ENCODE assay signal across 23 cellular contexts in the genomic region with DNA sequence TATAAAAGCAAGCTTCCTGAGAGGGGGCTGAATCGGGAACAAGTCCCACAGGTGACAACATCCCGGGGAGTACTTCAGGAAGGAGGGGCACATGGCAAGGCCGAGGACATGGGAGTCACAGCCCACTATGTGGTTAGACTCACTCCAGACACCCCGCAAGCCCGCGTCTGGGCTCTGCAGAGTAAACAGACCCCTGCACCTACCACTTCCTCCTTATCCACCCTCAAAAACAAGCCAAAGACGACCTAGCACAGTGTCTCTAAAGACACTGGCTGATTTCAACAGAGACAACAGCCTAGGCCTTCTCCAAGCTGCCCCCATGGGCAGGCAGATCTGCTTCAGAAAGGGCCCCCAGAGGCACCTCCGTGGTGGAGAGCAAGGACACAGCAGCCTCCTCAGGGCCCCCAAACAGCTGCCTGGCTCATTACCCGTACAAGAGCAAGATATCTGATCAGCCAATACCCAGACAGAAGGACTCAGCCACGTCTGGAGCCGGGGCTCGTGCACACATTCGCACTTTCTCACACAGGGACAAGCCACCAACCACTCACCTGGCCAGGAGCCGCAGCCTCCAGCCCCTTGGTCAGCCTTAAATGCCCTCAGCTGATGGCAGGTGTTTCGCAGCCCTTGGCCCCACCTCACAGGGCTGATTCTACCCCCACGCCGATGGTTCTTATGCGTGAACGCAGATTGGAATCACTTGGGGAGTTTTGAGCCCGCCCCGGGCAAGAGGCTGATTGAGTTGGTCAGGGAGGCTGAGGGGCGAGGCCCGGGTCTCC. TPM values are rescaled to one million over a fixed set of nuclear protein-coding genes. Genes with fewer than 3 reads are reported as not detected.
DNase-seq lines count a peak whose midpoint lies in the region; ATAC-seq, FAIRE-seq and TF ChIP-seq lines count a peak whose summit lies in the region.
"Had no signal": no experiment of that assay in that cellular context is flagged by ENCODE, and none has a peak within 500 bp of the region (broad histone marks: within the 10 kb centered on the region; RNA-seq: fewer than 3 reads in every experiment).

No MANE protein-coding gene starts in this region.

- H3K27ac Mint-ChIP-seq in H9: peak overlapping the region; percentile 4 to 59 (median 49); a peak in 3 of 7 replicates
- H3K27ac Mint-ChIP-seq in effector memory CD8-positive, alpha-beta T cell: no peak overlapping the region
- H3K27ac Mint-ChIP-seq: activated naive CD4-positive, alpha-beta T cell treated with anti-CD3 and anti-CD28 coated beads for 36 hours had no signal

- H3T11ph ChIP-seq in H9 (ENCODE audit: low read length): no peak overlapping the region

- H3K79me2 ChIP-seq in H9 (ENCODE audit: insufficient read depth, low read length) (no peaks in the 10 kb centered on the region), hepatocyte (no peaks in the 10 kb centered on the region)

- WGBS in H9 (ENCODE audit: extremely low coverage, insufficient read length, low lambda C conversion rate): no CpG with 5 or more reads among the region's 23 CpGs
- WGBS in hepatocyte (ENCODE audit: low lambda C conversion rate, missing lambda C conversion rate): 72% methylated on average over 23 of the region's 23 CpGs
- WGBS in spleen, 5 donors: 50 to 62% (median 61%) methylated on average over 18 to 23 of the region's 23 CpGs

- no peaks in the 10 kb centered on the region for H3K9me3 Mint-ChIP-seq in H9
- no peaks in the 10 kb centered on the region for H3K9me3 Mint-ChIP-seq in effector memory CD8-positive, alpha-beta T cell
- H3K9me3 Mint-ChIP-seq: activated naive CD4-positive, alpha-beta T cell treated with anti-CD3 and anti-CD28 coated beads for 36 hours had no signal

- no peak overlapping the region for H2AK5ac ChIP-seq in H9 (ENCODE audit: insufficient read length, low read length)

- intact Hi-C loops in spleen (cut with DNase I; ENCODE audit: low total_unique reads): no loop called here

- H3K36me3 Mint-ChIP-seq in H9 (ENCODE audit: insufficient read depth in 1 of 3, low read depth in 3 of 3): no peaks in the 10 kb centered on the region; a peak in 1 of 7 replicates
- H3K36me3 Mint-ChIP-seq in effector memory CD8-positive, alpha-beta T cell (ENCODE audit: insufficient read depth): no peaks in the 10 kb centered on the region

- ATAC-seq in effector memory CD8-positive, alpha-beta T cell (replicated peaks): no peak

- no peak overlapping the region for H4K8ac ChIP-seq in H9 (replicated peaks; ENCODE audit: insufficient read length, low read depth, low read length)

- TF ChIP-seq CTCF in H9 (conservative IDR thresholded peaks at IDR 0.05) (no peak), hepatocyte (IDR thresholded peaks at IDR 0.05; ENCODE audit: poor library complexity) (no peak), spleen (IDR thresholded peaks at IDR 0.05 in 8 of 11, conservative IDR thresholded peaks at IDR 0.05 in 3 of 11) (no peak)

- no peaks in the 10 kb centered on the region for H3K9me3 ChIP-seq in H9 (ENCODE audit: control insufficient read depth, low read depth, low read length)
- no peaks in the 10 kb centered on the region for H3K9me3 ChIP-seq in hepatocyte (ENCODE audit: low read depth)
- no peaks in the 10 kb centered on the region for H3K9me3 ChIP-seq in spleen
- H3K9me3 ChIP-seq: MG63, ovary, thoracic aorta had no signal

- H3K4ac ChIP-seq in H9 (ENCODE audit: low read depth, low read length): no peak overlapping the region

- no peaks in the 10 kb centered on the region for H3K9me2 ChIP-seq in hepatocyte (replicated peaks; ENCODE audit: insufficient read depth)

- H3K4me1 Mint-ChIP-seq in H9: 0 out of 4 replicates have a peak, but pooled peaks cover 0 to 2% of the 10 kb centered on the region in 2 experiments
- no peaks in the 10 kb centered on the region for H3K4me1 Mint-ChIP-seq in effector memory CD8-positive, alpha-beta T cell (ENCODE audit: low read depth in 2 of 2)

- FAIRE-seq in urothelium cell line (lab: Jason Lieb, UNC): no peak
- FAIRE-seq: frontal cortex, GM18507, HTR-8/SVneo had no signal

- no peak overlapping the region for H3K4me3 Mint-ChIP-seq in H9
- no peak overlapping the region for H3K4me3 Mint-ChIP-seq in effector memory CD8-positive, alpha-beta T cell
- H3K4me3 Mint-ChIP-seq: activated naive CD4-positive, alpha-beta T cell treated with anti-CD3 and anti-CD28 coated beads for 36 hours had no signal

- no peak overlapping the region for H2BK20ac ChIP-seq in H9 (ENCODE audit: low read depth, low read length, poor library complexity, severe bottlenecking)

- H3K18ac ChIP-seq in H9 (ENCODE audit: insufficient read length, low read depth, low read length): no peak overlapping the region

- no peaks in the 10 kb centered on the region for H3K79me1 ChIP-seq in H9 (ENCODE audit: insufficient read depth, low read depth, low read length, poor library complexity, severe bottlenecking)

- no peak overlapping the region for H2BK120ac ChIP-seq in H9 (ENCODE audit: low read depth, low read length, poor library complexity, severe bottlenecking)

- H2AFZ ChIP-seq in H9 (ENCODE audit: low read length) (no peak overlapping the region), hepatocyte (no peak overlapping the region)

- H3K27ac ChIP-seq in H9 (ENCODE audit: insufficient read length, low read depth, low read length) (no peak overlapping the region), hepatocyte (peak overlapping the region; percentile 45), spleen (no peak overlapping the region)
- H3K27ac ChIP-seq: brain microvascular endothelial cell, ovary, thoracic aorta had no signal

- no peak for TF ChIP-seq POLR2A in spleen (IDR thresholded peaks at IDR 0.05)

- H4K20me1 ChIP-seq in H9 (ENCODE audit: control insufficient read depth, insufficient read depth, insufficient read length): no peaks in the 10 kb centered on the region
- no peaks in the 10 kb centered on the region for H4K20me1 ChIP-seq in hepatocyte (ENCODE audit: insufficient read depth, poor library complexity, severe bottlenecking)

- H2BK12ac ChIP-seq in H9 (ENCODE audit: insufficient read length, low read depth, low read length): no peak overlapping the region

- no peaks in the 10 kb centered on the region for H3K36me3 ChIP-seq in hepatocyte (replicated peaks; ENCODE audit: insufficient read depth, low read depth)
- no peaks in the 10 kb centered on the region for H3K36me3 ChIP-seq in spleen
- H3K36me3 ChIP-seq: brain microvascular endothelial cell, MG63, ovary, thoracic aorta had no signal

- H3K4me2 ChIP-seq in H9 (ENCODE audit: insufficient read depth, insufficient read length, low read length) (no peak overlapping the region), hepatocyte (no peak overlapping the region)

- no peak overlapping the region for H4K91ac ChIP-seq in H9 (ENCODE audit: insufficient read length, low read depth, low read length)

- no peaks in the 10 kb centered on the region; the same call in none of the 2 replicates for H3K27me3 Mint-ChIP-seq in H9 (ENCODE audit: low read depth)
- H3K27me3 Mint-ChIP-seq in effector memory CD8-positive, alpha-beta T cell: peaks cover 0 to 34% of the 10 kb centered on the region in 2 donors

- H2BK5ac ChIP-seq in H9 (ENCODE audit: insufficient read length, low read length): no peak overlapping the region

- H3K14ac ChIP-seq in H9 (ENCODE audit: insufficient read depth, low read length): no peak overlapping the region

- H2BK15ac ChIP-seq in H9 (ENCODE audit: low read depth, low read length): no peak overlapping the region

- H3K56ac ChIP-seq in H9 (ENCODE audit: insufficient read length, low read depth, low read length): no peak overlapping the region

- DNase-seq in H9 (no peak), NOMO-1 treated with dmso at 0.1 percent for 144 hours (lab: John Stamatoyannopoulos, UW; ENCODE audit: unreplicated experiment) (peak; percentile 32), hepatocyte (ENCODE audit: low spot score) (no peak), spleen (peak; percentile 58), DMS 273 (lab: John Stamatoyannopoulos, UW; ENCODE audit: unreplicated experiment) (no peak), urothelium cell line (ENCODE audit: low spot score) (no peak)
- DNase-seq in effector memory CD8-positive, alpha-beta T cell: no peak
- DNase-seq: activated CD4-positive, alpha-beta T cell treated with anti-CD3 and anti-CD28 coated beads for 1 hour; activated naive CD4-positive, alpha-beta T cell treated with anti-CD3 and anti-CD28 coated beads for 36 hours; brain microvascular endothelial cell; MG63; NCI-H2081 treated with DMSO at 0.1 percent for 48 hours; NCI-H510A; ovary; SHP77 treated with DMSO at 0.1 percent for 48 hours; stimulated activated CD4-positive, alpha-beta T cell treated with anti-CD3 and anti-CD28 coated beads, Interleukin-4, amount 100 ng/mL, for 24 hours; T-helper 9 cell had no signal

- H3K4me1 ChIP-seq in H9 (ENCODE audit: insufficient read depth, low read length) (no peaks in the 10 kb centered on the region), hepatocyte (ENCODE audit: insufficient read depth) (peaks cover 7% of the 10 kb centered on the region), spleen (no peaks in the 10 kb centered on the region)

- H3K27me3 ChIP-seq in H9 (ENCODE audit: insufficient read depth, low read length) (no peaks in the 10 kb centered on the region), hepatocyte (no peaks in the 10 kb centered on the region), spleen (replicated peaks in 1 of 7) (peaks cover 0 to 5% (median 0%) of the 10 kb centered on the region in 7 donors)
- H3K27me3 ChIP-seq: brain microvascular endothelial cell, MG63, ovary had no signal

- no peaks in the 10 kb centered on the region for H3K23me2 ChIP-seq in H9 (ENCODE audit: insufficient read length, low read depth, low read length, poor library complexity, severe bottlenecking)

- H3K23ac ChIP-seq in H9 (ENCODE audit: insufficient read length, low read depth, low read length): no peak overlapping the region

- H3K9ac ChIP-seq in H9 (ENCODE audit: extremely low read depth, insufficient read length, low read length): no peak overlapping the region

- H4K5ac ChIP-seq in H9 (ENCODE audit: insufficient read length, low read depth, low read length): no peak overlapping the region

- no peak overlapping the region for H3K4me3 ChIP-seq in hepatocyte
- no peak overlapping the region for H3K4me3 ChIP-seq in spleen
- H3K4me3 ChIP-seq: MG63, ovary, thoracic aorta had no signal

RNA-seq across cellular contexts. Expression of a gene that starts 10.7 kb away (rescaled TPM):
- total RNA-seq in H9 (2021): not detected in 2 replicates
- 0.17 and 0.52 TPM in 2 replicates for total RNA-seq in hepatocyte
- polyA plus RNA-seq in hepatocyte: 0.66 and 0.76 TPM in 2 replicates
- not detected for total RNA-seq in spleen
- polyA plus RNA-seq in spleen: not detected
- total RNA-seq: frontal cortex, mononuclear cell, ovary, thoracic aorta had no signal
- polyA plus RNA-seq: BJ had no signal

RNA-seq across cellular contexts. Expression of a gene that starts 54.0 kb away (rescaled TPM):
- total RNA-seq in H9 (2021) (not detected in 2 replicates), hepatocyte (0.13 TPM in 1 of 2 replicates, not detected in the other), spleen (not detected)
- polyA plus RNA-seq in hepatocyte (not detected in 2 replicates), spleen (not detected)
- total RNA-seq: activated naive CD4-positive, alpha-beta T cell treated with anti-CD3 and anti-CD28 coated beads for 36 hours; frontal cortex; mononuclear cell; ovary; thoracic aorta had no signal
- polyA plus RNA-seq: BJ, ovary had no signal

Comparison
In these comparisons a context has a peak if more than half of its experiments do, and no peak if none do; other contexts are left out.
1. DNase-seq: peak in NOMO-1 treated with dmso at 0.1 percent for 144 hours (single experiment) and spleen (single experiment); none in H9 (single experiment), hepatocyte (single experiment), effector memory CD8-positive, alpha-beta T cell (0 of 3), DMS 273 (single experiment) and urothelium cell line (single experiment).
2. H3K27ac Mint-ChIP-seq: peak in H9 (3 of 3); none in effector memory CD8-positive, alpha-beta T cell (0 of 2).